ENCODE assay signal across 20 cellular contexts in the genomic region with DNA sequence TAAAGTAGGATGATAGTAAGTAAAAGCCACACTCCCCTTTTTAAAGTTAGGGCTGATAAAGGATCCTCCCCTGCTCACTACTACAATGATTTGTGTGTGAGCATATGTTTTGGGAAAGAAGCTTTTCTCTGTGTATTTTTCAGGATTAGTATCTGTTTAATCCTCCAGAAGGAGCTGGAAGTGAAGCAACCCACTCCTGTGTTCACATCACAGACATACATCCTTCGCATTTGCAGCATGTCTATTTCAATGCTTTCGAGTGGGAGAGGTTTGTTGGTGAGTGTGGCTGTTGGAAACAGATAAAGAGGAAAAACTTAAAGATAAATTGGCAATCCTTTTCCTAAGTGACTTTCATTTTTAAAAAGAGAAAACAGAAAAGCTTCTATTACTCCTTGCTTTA. TPM values are rescaled to one million over a fixed set of nuclear protein-coding genes. Genes with fewer than 3 reads are reported as not detected.
"Had no signal": no experiment of that assay in that cellular context is flagged by ENCODE, and none has a peak within 500 bp of the region (broad histone marks: within the 10 kb centered on the region; RNA-seq: fewer than 3 reads in every experiment).

No MANE protein-coding gene starts in this region.

- DNase-seq: activated CD4-positive, alpha-beta memory T cell treated with anti-CD3 and anti-CD28 coated beads for 36 hours; activated CD4-positive, alpha-beta T cell treated with anti-CD3 and anti-CD28 coated beads for 36 hours; activated CD8-positive, alpha-beta memory T cell treated with anti-CD3 and anti-CD28 coated beads, Interleukin-2, amount 10 ng/mL, durations not matched to agents 7 days and 5 days; activated effector memory CD4-positive, alpha-beta T cell treated with Interleukin-2 at 50 U/mL for 16 hours; activated naive CD4-positive, alpha-beta T cell treated with anti-CD3 and anti-CD28 coated beads, Interleukin-2, amount 50 U/mL, for 16 hours; activated T-cell treated with anti-CD3 and anti-CD28 coated beads, Interleukin-2, amount 50 U/mL, for 4 hours; gastrocnemius medialis; heart left ventricle; left colon; naive B cell; stimulated activated CD4-positive, alpha-beta T cell treated with anti-CD3 and anti-CD28 coated beads, Interleukin-12 subunit alpha, Interleukin-12 subunit beta, amount 100 ng/mL, for 4 hours; T-cell; T-helper 9 cell; uterus had no signal

- H3K4me3 Mint-ChIP-seq: activated CD4-positive, alpha-beta memory T cell treated with anti-CD3 and anti-CD28 coated beads for 36 hours; activated CD4-positive, alpha-beta T cell treated with anti-CD3 and anti-CD28 coated beads for 36 hours; activated CD8-positive, alpha-beta memory T cell treated with anti-CD3 and anti-CD28 coated beads, Interleukin-2, amount 10 ng/mL, durations not matched to agents 7 days and 5 days; activated T-cell treated with anti-CD3 and anti-CD28 coated beads, Interleukin-2, amount 50 U/mL, for 4 hours; naive B cell; stimulated activated effector memory CD8-positive, alpha-beta T cell treated with anti-CD3 and anti-CD28 coated beads, Interleukin-12 subunit alpha, Interleukin-12 subunit beta, amount 100 ng/mL, for 72 hours; T-cell had no signal

- H3K36me3 ChIP-seq: gastrocnemius medialis, heart left ventricle, tibial nerve, uterus had no signal

- H2AFZ ChIP-seq: parathyroid adenoma had no signal

- H3K9me3 ChIP-seq: gastrocnemius medialis, heart left ventricle, tibial nerve, uterus had no signal

- H3K9me3 Mint-ChIP-seq: activated CD4-positive, alpha-beta memory T cell treated with anti-CD3 and anti-CD28 coated beads for 36 hours; activated T-cell treated with anti-CD3 and anti-CD28 coated beads, Interleukin-2, amount 50 U/mL, for 4 hours; T-cell had no signal

- ATAC-seq: activated CD4-positive, alpha-beta T cell treated with anti-CD3 and anti-CD28 coated beads for 36 hours; activated CD8-positive, alpha-beta memory T cell treated with anti-CD3 and anti-CD28 coated beads, Interleukin-2, amount 10 ng/mL, durations not matched to agents 7 days and 5 days; activated T-cell treated with anti-CD3 and anti-CD28 coated beads, Interleukin-2, amount 50 U/mL, for 4 hours; gastrocnemius medialis; heart left ventricle; left colon; stimulated activated effector memory CD8-positive, alpha-beta T cell treated with anti-CD3 and anti-CD28 coated beads, Interleukin-12 subunit alpha, Interleukin-12 subunit beta, amount 100 ng/mL, for 72 hours; T-cell had no signal

- H3K4me1 Mint-ChIP-seq: activated CD4-positive, alpha-beta T cell treated with anti-CD3 and anti-CD28 coated beads for 36 hours; activated CD8-positive, alpha-beta memory T cell treated with anti-CD3 and anti-CD28 coated beads, Interleukin-2, amount 10 ng/mL, durations not matched to agents 7 days and 5 days; naive B cell; stimulated activated effector memory CD8-positive, alpha-beta T cell treated with anti-CD3 and anti-CD28 coated beads, Interleukin-12 subunit alpha, Interleukin-12 subunit beta, amount 100 ng/mL, for 72 hours; T-cell had no signal

- H3K27me3 Mint-ChIP-seq: activated CD8-positive, alpha-beta memory T cell treated with anti-CD3 and anti-CD28 coated beads, Interleukin-2, amount 10 ng/mL, durations not matched to agents 7 days and 5 days had no signal

- H3K27ac ChIP-seq: coronary artery, gastrocnemius medialis, heart left ventricle, parathyroid adenoma, tibial nerve, uterus, VCaP had no signal

- H3K27ac Mint-ChIP-seq: activated CD4-positive, alpha-beta memory T cell treated with anti-CD3 and anti-CD28 coated beads for 36 hours; activated CD4-positive, alpha-beta T cell treated with anti-CD3 and anti-CD28 coated beads for 36 hours; activated CD8-positive, alpha-beta memory T cell treated with anti-CD3 and anti-CD28 coated beads, Interleukin-2, amount 10 ng/mL, durations not matched to agents 7 days and 5 days; naive B cell; stimulated activated effector memory CD8-positive, alpha-beta T cell treated with anti-CD3 and anti-CD28 coated beads, Interleukin-12 subunit alpha, Interleukin-12 subunit beta, amount 100 ng/mL, for 72 hours; T-cell had no signal

- H3K27me3 ChIP-seq: gastrocnemius medialis, heart left ventricle, tibial nerve, uterus had no signal

- H3K9ac ChIP-seq: parathyroid adenoma had no signal

- H3K4me1 ChIP-seq: gastrocnemius medialis, heart left ventricle, parathyroid adenoma, tibial nerve, uterus had no signal

- H3K79me2 ChIP-seq: parathyroid adenoma had no signal

- H3K4me3 ChIP-seq: coronary artery, gastrocnemius medialis, heart left ventricle, lung, tibial nerve, uterus had no signal

- H3K36me3 Mint-ChIP-seq: activated CD4-positive, alpha-beta memory T cell treated with anti-CD3 and anti-CD28 coated beads for 36 hours; activated CD8-positive, alpha-beta memory T cell treated with anti-CD3 and anti-CD28 coated beads, Interleukin-2, amount 10 ng/mL, durations not matched to agents 7 days and 5 days; naive B cell; stimulated activated effector memory CD8-positive, alpha-beta T cell treated with anti-CD3 and anti-CD28 coated beads, Interleukin-12 subunit alpha, Interleukin-12 subunit beta, amount 100 ng/mL, for 72 hours; T-cell had no signal

RNA-seq across cellular contexts. Expression of a gene that starts 31.6 kb away (rescaled TPM):
- total RNA-seq: activated CD4-positive, alpha-beta memory T cell treated with anti-CD3 and anti-CD28 coated beads for 36 hours; activated CD4-positive, alpha-beta T cell treated with anti-CD3 and anti-CD28 coated beads for 36 hours; activated CD8-positive, alpha-beta memory T cell treated with anti-CD3 and anti-CD28 coated beads, Interleukin-2, amount 10 ng/mL, durations not matched to agents 7 days and 5 days; activated T-cell treated with anti-CD3 and anti-CD28 coated beads, Interleukin-2, amount 50 U/mL, for 4 hours had no signal
